32 cellular contexts compared by ENCODE assay signal in genomic region chr21:39430954-39431353, GRCh38. TPM values are rescaled to one million over a fixed set of nuclear protein-coding genes. Genes with fewer than 3 reads are reported as not detected.
"Had no signal": no experiment of that assay in that cellular context is flagged by ENCODE, and none has a peak within 500 bp of the region (broad histone marks: within the 10 kb centered on the region; RNA-seq: fewer than 3 reads in every experiment).

No MANE protein-coding gene starts in this region.

- H3K4me3 Mint-ChIP-seq: activated B cell treated with CpG ODN at 0.5 μM for 24 hours; activated CD8-positive, alpha-beta memory T cell treated with anti-CD3 and anti-CD28 coated beads, Interleukin-2, amount 10 ng/mL, durations not matched to agents 7 days and 5 days; activated CD8-positive, alpha-beta T cell treated with anti-CD3 and anti-CD28 coated beads, Interleukin-2, amount 10 ng/mL, durations not matched to agents 7 days and 5 days; activated naive CD4-positive, alpha-beta T cell treated with anti-CD3 and anti-CD28 coated beads, Interleukin-2, amount 50 U/mL, for 24 hours; immature natural killer cell; nephron; stimulated activated naive B cell treated with anti-CD40 and anti-IgM and Interleukin-4, amounts not matched to agents 10 μg/mL and 1 μg/mL and 100 μg/mL, for 72 hours; T-helper 17 cell had no signal

- DNase-seq: activated B cell treated with CpG ODN at 0.5 μM for 24 hours; activated CD8-positive, alpha-beta memory T cell treated with anti-CD3 and anti-CD28 coated beads, Interleukin-2, amount 10 ng/mL, durations not matched to agents 7 days and 5 days; activated CD8-positive, alpha-beta T cell treated with anti-CD3 and anti-CD28 coated beads, Interleukin-2, amount 10 ng/mL, durations not matched to agents 7 days and 5 days; activated T-cell treated with anti-CD3 and anti-CD28 coated beads, Interleukin-2, amount 50 U/mL, for 48 hours; cerebellar nuclear complex; cortex of kidney; foreskin fibroblast; heart left ventricle; hypothalamus; immature natural killer cell; kidney; left colon; lower lobe of right lung; mucosa of descending colon; nucleus accumbens; pancreas; psoas muscle; stimulated activated CD4-positive, alpha-beta T cell treated with anti-CD3 and anti-CD28 coated beads, Interleukin-15, amount 100 ng/mL, for 24 hours; stimulated activated CD4-positive, alpha-beta T cell treated with anti-CD3 and anti-CD28 coated beads, Interleukin-2, amount 100 ng/mL, for 24 hours; stimulated activated naive B cell treated with anti-CD40 and anti-IgM and Interleukin-4, amounts not matched to agents 10 μg/mL and 1 μg/mL and 100 μg/mL, for 72 hours; stomach; SW 1271; T-helper 17 cell; T1000; thyroid gland; upper lobe of left lung had no signal

- H3K4me1 ChIP-seq: heart left ventricle, lower lobe of right lung, pancreas, psoas muscle, right atrium auricular region, stomach, thyroid gland, upper lobe of left lung, vagina had no signal

- H3K9me3 Mint-ChIP-seq: activated B cell treated with CpG ODN at 0.5 μM for 24 hours; activated naive CD4-positive, alpha-beta T cell treated with anti-CD3 and anti-CD28 coated beads, Interleukin-2, amount 50 U/mL, for 24 hours; activated T-helper 2 cell treated with anti-CD3 and anti-CD28 coated beads, Interferon-gamma antibody, Interleukin-2, Interleukin-4, amounts not matched to agents 10 μg/mL and 5 μg/mL and 100 μg/mL, durations not matched to agents 14 hours and 24 hours and 36 hours; immature natural killer cell; nephron; stimulated activated naive B cell treated with anti-CD40 and anti-IgM and Interleukin-4, amounts not matched to agents 10 μg/mL and 1 μg/mL and 100 μg/mL, for 72 hours had no signal

- H3K27me3 ChIP-seq: heart left ventricle, pancreas, right atrium auricular region, stomach, thyroid gland, upper lobe of left lung, vagina had no signal

- H3K36me3 ChIP-seq: heart left ventricle, lower lobe of right lung, pancreas, right atrium auricular region, stomach, thyroid gland, upper lobe of left lung, vagina had no signal

- H3K27ac Mint-ChIP-seq: activated B cell treated with CpG ODN at 0.5 μM for 24 hours; activated CD8-positive, alpha-beta memory T cell treated with anti-CD3 and anti-CD28 coated beads, Interleukin-2, amount 10 ng/mL, durations not matched to agents 7 days and 5 days; activated CD8-positive, alpha-beta T cell treated with anti-CD3 and anti-CD28 coated beads, Interleukin-2, amount 10 ng/mL, durations not matched to agents 7 days and 5 days; activated naive CD4-positive, alpha-beta T cell treated with anti-CD3 and anti-CD28 coated beads, Interleukin-2, amount 50 U/mL, for 24 hours; activated T-helper 2 cell treated with anti-CD3 and anti-CD28 coated beads, Interferon-gamma antibody, Interleukin-2, Interleukin-4, amounts not matched to agents 10 μg/mL and 5 μg/mL and 100 μg/mL, durations not matched to agents 14 hours and 24 hours and 36 hours; immature natural killer cell; stimulated activated naive B cell treated with anti-CD40 and anti-IgM and Interleukin-4, amounts not matched to agents 10 μg/mL and 1 μg/mL and 100 μg/mL, for 72 hours; T-helper 17 cell had no signal

- H3K27ac ChIP-seq: heart left ventricle, lower lobe of right lung, pancreas, psoas muscle, right atrium auricular region, stomach, thyroid gland, upper lobe of left lung, vagina had no signal

- H3K27me3 Mint-ChIP-seq: stimulated activated naive B cell treated with anti-CD40 and anti-IgM and Interleukin-4, amounts not matched to agents 10 μg/mL and 1 μg/mL and 100 μg/mL, for 72 hours had no signal

- ATAC-seq: activated CD8-positive, alpha-beta memory T cell treated with anti-CD3 and anti-CD28 coated beads, Interleukin-2, amount 10 ng/mL, durations not matched to agents 7 days and 5 days; activated CD8-positive, alpha-beta T cell treated with anti-CD3 and anti-CD28 coated beads, Interleukin-2, amount 10 ng/mL, durations not matched to agents 7 days and 5 days; esophagus mucosa; heart left ventricle; left colon; lower lobe of right lung; mucosa of descending colon; pancreas; psoas muscle; stimulated activated naive B cell treated with anti-CD40 and anti-IgM and Interleukin-4, amounts not matched to agents 10 μg/mL and 1 μg/mL and 100 μg/mL, for 72 hours; T-helper 17 cell had no signal

- H3K9me3 ChIP-seq: heart left ventricle, lower lobe of right lung, mucosa of descending colon, pancreas, psoas muscle, right atrium auricular region, stomach, thyroid gland, upper lobe of left lung, vagina had no signal

- H3K36me3 Mint-ChIP-seq: activated CD8-positive, alpha-beta memory T cell treated with anti-CD3 and anti-CD28 coated beads, Interleukin-2, amount 10 ng/mL, durations not matched to agents 7 days and 5 days; activated naive CD4-positive, alpha-beta T cell treated with anti-CD3 and anti-CD28 coated beads, Interleukin-2, amount 50 U/mL, for 24 hours; immature natural killer cell had no signal

- H3K4me3 ChIP-seq: heart left ventricle, lower lobe of right lung, mucosa of descending colon, pancreas, psoas muscle, right atrium auricular region, stomach, thyroid gland, upper lobe of left lung, vagina had no signal

- H3K4me1 Mint-ChIP-seq: activated CD8-positive, alpha-beta memory T cell treated with anti-CD3 and anti-CD28 coated beads, Interleukin-2, amount 10 ng/mL, durations not matched to agents 7 days and 5 days; activated naive CD4-positive, alpha-beta T cell treated with anti-CD3 and anti-CD28 coated beads, Interleukin-2, amount 50 U/mL, for 24 hours; immature natural killer cell; stimulated activated naive B cell treated with anti-CD40 and anti-IgM and Interleukin-4, amounts not matched to agents 10 μg/mL and 1 μg/mL and 100 μg/mL, for 72 hours; T-helper 17 cell had no signal

RNA-seq across cellular contexts. Expression of gene LCA5L, which starts 14.6 kb away (rescaled TPM):
- total RNA-seq: activated CD8-positive, alpha-beta memory T cell treated with anti-CD3 and anti-CD28 coated beads, Interleukin-2, amount 10 ng/mL, durations not matched to agents 7 days and 5 days; vagina had no signal
- polyA plus RNA-seq: immature natural killer cell had no signal
